Comparison of ENCODE assay signal across 8 cellular contexts in the genomic region with DNA sequence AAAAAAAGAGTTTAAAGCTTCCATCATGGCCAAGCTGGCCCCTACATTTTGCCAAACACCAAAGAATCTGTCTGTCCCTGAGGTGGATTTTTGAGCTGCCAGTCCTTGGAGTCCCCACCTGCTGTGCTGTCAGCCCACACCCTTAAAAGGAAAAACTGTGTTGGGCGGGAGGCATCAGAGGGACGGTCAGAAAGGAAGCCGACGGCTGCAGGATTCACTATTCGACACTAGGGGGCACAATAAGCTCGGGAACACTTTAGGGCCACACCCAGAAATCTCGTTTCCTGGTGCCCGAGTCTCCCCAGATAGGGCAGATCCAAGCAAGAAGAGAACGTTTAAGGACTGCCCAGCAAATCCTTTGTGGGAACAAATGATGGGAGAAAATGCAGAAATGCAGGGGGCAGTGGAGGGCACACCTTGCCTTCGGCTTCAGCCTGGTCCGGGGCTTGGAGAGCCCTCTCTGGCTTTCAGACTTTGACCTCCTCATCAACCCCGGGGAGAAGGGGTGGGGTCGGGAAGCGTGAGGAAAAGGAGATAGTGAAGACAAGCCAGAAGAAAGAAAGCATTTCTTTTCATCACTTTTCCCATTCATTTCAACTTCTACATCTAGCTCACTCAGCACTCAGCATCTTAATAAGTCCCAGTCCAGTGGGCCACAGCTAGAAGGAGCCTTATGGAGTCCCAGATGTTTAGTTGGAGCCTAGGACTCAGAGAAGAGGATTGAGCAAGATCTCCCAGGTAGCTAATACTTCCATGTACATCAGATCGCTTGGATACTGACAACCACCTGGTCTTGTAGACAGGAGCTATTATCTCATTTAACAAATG.
A peak's percentile ranks its signal among the peaks of the same experiment; 100 is the strongest.
DNase-seq lines count a peak whose midpoint lies in the region; ATAC-seq and TF ChIP-seq lines count a peak whose summit lies in the region.

No MANE protein-coding gene starts in this region.

- ATAC-seq in HG02938 (IDR thresholded peaks at IDR 0.05; ENCODE audit: unreplicated experiment) (peak; percentile 62), HG02870 (IDR thresholded peaks at IDR 0.05; ENCODE audit: unreplicated experiment) (no peak)

- TF ChIP-seq CTCF in GM12865 (IDR thresholded peaks at IDR 0.05; ENCODE audit: insufficient read depth, low read depth, low read length, missing control alignments) (peak; percentile 81), retinal pigment epithelial cell (conservative IDR thresholded peaks at IDR 0.05; ENCODE audit: low read depth, low read length) (peak; percentile 88)

- peak; percentile 89 for DNase-seq in GM12865 (ENCODE audit: low read depth)
- peak; percentile 89 for DNase-seq in NCI-H2029 (lab: John Stamatoyannopoulos, UW)
- DNase-seq in T-helper 9 cell, result peak; percentile 67
- peak; percentile 97 for DNase-seq in astrocyte of the hippocampus (ENCODE audit: low read depth, low spot score)
- DNase-seq in hippocampal formation (lab: John Stamatoyannopoulos, UW), result peak; percentile 82 to 93
- DNase-seq in retinal pigment epithelial cell (ENCODE audit: low read depth), result peak; percentile 48

- peak overlapping the region; percentile 61 for H3K4me3 ChIP-seq in GM12865 (ENCODE audit: low read depth, low read length)
- H3K4me3 ChIP-seq in retinal pigment epithelial cell (ENCODE audit: low read length), result peak overlapping the region; percentile 45
